In genomic region chr12:122139266-122139665, GRCh38 we compare ENCODE assay signal across 1 cellular context.
TF ChIP-seq lines count a peak whose summit lies in the region.

No MANE protein-coding gene starts in this region.

TF ChIP-seq in K562, 482 proteins besides CTCF, POLR2A, EP300 and RAD21 (continued from another document):
- TF ChIP-seq BRF2 (IDR thresholded peaks at IDR 0.05; ENCODE audit: borderline replicate concordance, insufficient read depth, insufficient read length) (no peak), SP2 (IDR thresholded peaks at IDR 0.05; ENCODE audit: extremely low read depth, low read depth, low read length, poor library complexity, severe bottlenecking) (no peak), RBM22 (IDR thresholded peaks at IDR 0.05; ENCODE audit: low read depth, low read length, poor library complexity, severe bottlenecking) (peak; percentile 78), ZNF134 (CRISPR knock-in tag; conservative IDR thresholded peaks at IDR 0.05) (no peak), SOX6 (IDR thresholded peaks at IDR 0.05) (no peak), SRF (CRISPR knock-in tag; IDR thresholded peaks at IDR 0.05) (no peak)
- TF ChIP-seq, protein P1, sequence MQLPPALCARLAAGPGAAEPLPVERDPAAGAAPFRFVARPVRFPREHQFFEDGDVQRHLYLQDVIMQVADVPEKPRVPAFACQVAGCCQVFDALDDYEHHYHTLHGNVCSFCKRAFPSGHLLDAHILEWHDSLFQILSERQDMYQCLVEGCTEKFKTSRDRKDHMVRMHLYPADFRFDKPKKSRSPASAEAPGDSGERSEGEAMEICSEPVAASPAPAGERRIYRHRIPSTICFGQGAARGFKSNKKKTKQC (CRISPR knock-in tag; IDR thresholded peaks at IDR 0.05): no peak
